1 cellular context compared by ENCODE assay signal in the genomic region with DNA sequence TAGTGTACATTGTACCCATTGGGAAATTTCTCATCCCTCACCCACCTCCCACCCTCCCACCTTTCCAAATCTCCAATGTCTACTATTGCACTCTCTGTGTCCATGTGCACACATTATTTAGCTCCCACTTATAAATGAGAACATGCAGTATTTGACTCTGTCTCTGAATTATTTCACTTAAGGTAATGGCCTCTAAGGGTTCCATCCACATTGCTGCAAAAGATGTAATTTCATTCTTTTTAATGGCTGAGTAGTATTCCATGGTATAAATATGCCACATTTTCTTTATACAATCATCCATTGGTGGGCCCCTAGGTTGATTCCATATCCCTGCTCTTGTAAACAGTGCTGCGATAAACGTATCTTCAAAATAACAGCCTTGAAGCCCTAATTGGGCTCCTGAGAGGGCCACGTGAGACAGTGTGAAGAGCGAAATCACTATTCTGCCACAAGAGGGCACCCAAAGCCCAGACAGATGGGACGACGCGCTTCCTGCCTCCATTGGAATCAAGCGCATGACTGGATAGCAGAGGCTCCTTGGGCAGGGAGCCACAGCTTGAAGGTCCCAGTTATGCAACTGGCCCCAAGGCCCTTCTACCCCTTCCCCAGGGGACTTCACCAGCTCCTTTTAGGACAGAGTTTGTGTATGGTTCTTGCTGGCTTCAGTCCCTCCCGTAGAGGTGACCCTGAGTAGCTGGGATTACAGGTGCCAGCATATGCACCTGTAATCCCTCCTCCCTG.
TF ChIP-seq lines count a peak whose summit lies in the region.

No MANE protein-coding gene starts in this region.

TF ChIP-seq in endothelial cell of umbilical vein, 7 proteins besides CTCF, POLR2A, EP300 and RAD21:
- TF ChIP-seq MYC (IDR thresholded peaks at IDR 0.05; ENCODE audit: low read depth, low read length), result peak; percentile 70
- TF ChIP-seq, protein P1, sequence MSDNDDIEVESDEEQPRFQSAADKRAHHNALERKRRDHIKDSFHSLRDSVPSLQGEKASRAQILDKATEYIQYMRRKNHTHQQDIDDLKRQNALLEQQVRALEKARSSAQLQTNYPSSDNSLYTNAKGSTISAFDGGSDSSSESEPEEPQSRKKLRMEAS (IDR thresholded peaks at IDR 0.05; ENCODE audit: insufficient read depth, insufficient read length), result peak; percentile 83
- no peak for TF ChIP-seq JUN (IDR thresholded peaks at IDR 0.05; ENCODE audit: borderline replicate concordance, insufficient read depth, insufficient read length, low read depth)
